Comparison of ENCODE assay signal across 33 cellular contexts in the genomic region with DNA sequence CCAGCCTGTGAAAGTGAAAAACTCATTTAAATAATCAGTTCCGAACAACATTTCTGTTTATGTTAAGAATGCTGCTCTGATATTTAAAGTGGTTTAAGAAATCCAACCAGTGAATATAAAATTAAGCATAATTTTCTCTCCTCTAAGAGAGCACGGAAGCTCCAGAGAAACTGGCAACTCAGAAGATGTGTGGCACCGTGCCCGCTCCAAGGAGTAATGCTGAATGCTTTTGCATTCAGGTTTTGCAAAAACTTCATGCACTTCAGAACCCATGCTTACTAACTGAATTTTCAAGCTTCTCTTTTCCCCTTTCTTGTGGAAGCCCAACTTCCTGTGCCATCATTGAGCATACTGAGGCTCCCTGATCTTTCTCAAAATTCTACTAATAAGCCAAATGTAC. TPM values are rescaled to one million over a fixed set of nuclear protein-coding genes. Genes with fewer than 3 reads are reported as not detected.
"Had no signal": no experiment of that assay in that cellular context is flagged by ENCODE, and none has a peak within 500 bp of the region (broad histone marks: within the 10 kb centered on the region; RNA-seq: fewer than 3 reads in every experiment).

No MANE protein-coding gene starts in this region.

- ATAC-seq: activated CD4-positive, CD25-positive, alpha-beta regulatory T cell treated with anti-CD3 and anti-CD28 coated beads, Interleukin-2, amount 50 U/mL, for 24 hours; activated naive CD4-positive, alpha-beta T cell treated with anti-CD3 and anti-CD28 coated beads, Interleukin-2, amount 50 U/mL, for 72 hours; activated naive CD8-positive, alpha-beta T cell treated with anti-CD3 and anti-CD28 coated beads, Interleukin-2, amount 50 U/mL, for 24 hours; activated T-cell treated with anti-CD3 and anti-CD28 coated beads, Interleukin-2, amount 50 U/mL, for 4 hours; Panc1; SK-N-SH treated with all-trans-retinoic acid at 6 μM for 48 hours had no signal

- H3K9ac ChIP-seq: KMS-11 had no signal

- H3K4me3 ChIP-seq: MG63, SJCRH30 had no signal

- H3K4me2 ChIP-seq: KMS-11 had no signal

- DNase-seq: activated CD4-positive, alpha-beta T cell treated with anti-CD3 and anti-CD28 coated beads, Interleukin-2, amount 10 ng/mL, durations not matched to agents 24 days and 14 days; activated CD4-positive, alpha-beta T cell treated with anti-CD3 and anti-CD28 coated beads, Interleukin-2, amount 50 U/mL, for 48 hours; activated CD8-positive, alpha-beta memory T cell treated with anti-CD3 and anti-CD28 coated beads for 24 hours; activated effector memory CD4-positive, alpha-beta T cell treated with anti-CD3 and anti-CD28 coated beads, Interleukin-2, amount 50 U/mL, for 16 hours; activated naive CD4-positive, alpha-beta T cell treated with Interleukin-2 at 50 U/mL for 16 hours; activated naive CD8-positive, alpha-beta T cell treated with anti-CD3 and anti-CD28 coated beads, Interleukin-2, amount 50 U/mL, for 24 hours; activated T-cell treated with anti-CD3 and anti-CD28 coated beads, Interleukin-2, amount 50 U/mL, for 4 hours; amniotic stem cell; MG63; MV-4-11; NCI-H1092 treated with DMSO at 0.1 percent for 48 hours; NCI-H1417 treated with DMSO at 0.1 percent for 48 hours; NCI-H1694; NCI-H2029; NCI-H2107; NCI-H2171 treated with DMSO at 0.1 percent for 48 hours; NCI-H345; NCI-H510A; NCI-H526 treated with DMSO at 0.1 percent for 48 hours; NCI-H82; OCI-M1; Right ventricle myocardium superior; RPMI8226; SW 1271 had no signal

- H3K9me3 ChIP-seq: MG63, SJCRH30 had no signal

- H3K4me3 Mint-ChIP-seq: activated CD4-positive, alpha-beta T cell treated with anti-CD3 and anti-CD28 coated beads, Interleukin-2, amount 10 ng/mL, durations not matched to agents 24 days and 14 days; activated naive CD8-positive, alpha-beta T cell treated with anti-CD3 and anti-CD28 coated beads, Interleukin-2, amount 50 U/mL, for 24 hours; activated T-cell treated with anti-CD3 and anti-CD28 coated beads, Interleukin-2, amount 50 U/mL, for 4 hours; central memory CD8-positive, alpha-beta T cell had no signal

- H3K9me3 Mint-ChIP-seq: activated CD4-positive, alpha-beta T cell treated with anti-CD3 and anti-CD28 coated beads, Interleukin-2, amount 10 ng/mL, durations not matched to agents 24 days and 14 days; activated naive CD4-positive, alpha-beta T cell treated with anti-CD3 and anti-CD28 coated beads, Interleukin-2, amount 50 U/mL, for 72 hours; activated naive CD8-positive, alpha-beta T cell treated with anti-CD3 and anti-CD28 coated beads, Interleukin-2, amount 50 U/mL, for 24 hours; activated T-cell treated with anti-CD3 and anti-CD28 coated beads, Interleukin-2, amount 50 U/mL, for 4 hours; brain; central memory CD8-positive, alpha-beta T cell had no signal

- H3K27ac ChIP-seq: KMS-11 had no signal

- H3K27me3 Mint-ChIP-seq: activated naive CD8-positive, alpha-beta T cell treated with anti-CD3 and anti-CD28 coated beads, Interleukin-2, amount 50 U/mL, for 24 hours had no signal

- H3K36me3 Mint-ChIP-seq: activated naive CD4-positive, alpha-beta T cell treated with anti-CD3 and anti-CD28 coated beads, Interleukin-2, amount 50 U/mL, for 72 hours; brain had no signal

- H3K36me3 ChIP-seq: MG63, SJCRH30 had no signal

- H3K27ac Mint-ChIP-seq: activated CD4-positive, alpha-beta T cell treated with anti-CD3 and anti-CD28 coated beads, Interleukin-2, amount 10 ng/mL, durations not matched to agents 24 days and 14 days; activated naive CD4-positive, alpha-beta T cell treated with anti-CD3 and anti-CD28 coated beads, Interleukin-2, amount 50 U/mL, for 72 hours; activated naive CD8-positive, alpha-beta T cell treated with anti-CD3 and anti-CD28 coated beads, Interleukin-2, amount 50 U/mL, for 24 hours had no signal

- H3K27me3 ChIP-seq: SJCRH30 had no signal

- H3K4me1 Mint-ChIP-seq: activated CD4-positive, alpha-beta T cell treated with anti-CD3 and anti-CD28 coated beads, Interleukin-2, amount 10 ng/mL, durations not matched to agents 24 days and 14 days; activated naive CD8-positive, alpha-beta T cell treated with anti-CD3 and anti-CD28 coated beads, Interleukin-2, amount 50 U/mL, for 24 hours; central memory CD8-positive, alpha-beta T cell had no signal

RNA-seq across cellular contexts. Expression of a gene that starts 47.4 kb away (rescaled TPM):
- total RNA-seq: astrocyte had no signal
